2 cellular contexts compared by ENCODE assay signal in the genomic region with DNA sequence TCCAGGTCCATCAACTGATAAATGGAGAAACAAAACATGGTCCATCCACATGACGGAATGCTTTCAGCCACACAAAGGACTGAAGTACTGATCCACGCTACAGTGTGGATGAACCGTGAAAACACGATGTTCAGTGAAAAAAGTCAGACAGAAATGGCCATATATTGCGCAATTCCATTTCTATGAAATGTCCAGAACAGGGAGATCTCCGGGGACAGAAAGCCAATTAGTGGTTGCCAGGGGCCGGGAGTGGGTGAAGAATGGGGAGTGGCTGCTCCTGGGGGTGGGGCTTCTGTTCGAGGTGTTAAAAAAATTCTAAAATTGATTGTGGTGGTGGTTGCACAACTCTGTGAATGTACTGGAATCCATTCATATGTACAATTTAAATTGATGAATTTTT.
TF ChIP-seq lines count a peak whose summit lies in the region.

No MANE protein-coding gene starts in this region.

TF ChIP-seq in IMR-90, 13 proteins besides CTCF, POLR2A, EP300 and RAD21:
- peak; percentile 98 for TF ChIP-seq CEBPB (IDR thresholded peaks at IDR 0.05; ENCODE audit: low read depth, low read length)
- TF ChIP-seq RCOR1 (IDR thresholded peaks at IDR 0.05; ENCODE audit: insufficient replicate concordance, low read length), result no peak
TF ChIP-seq in IMR-90: peak in this region for 1.

TF ChIP-seq in H1, 55 proteins besides CTCF, POLR2A, EP300 and RAD21:
- TF ChIP-seq BCL11A (IDR thresholded peaks at IDR 0.05; ENCODE audit: low read depth in 2 of 2, low read length in 2 of 2), result no peak
- peak; percentile 90 for TF ChIP-seq CEBPB (IDR thresholded peaks at IDR 0.05; ENCODE audit: low read depth, low read length)
TF ChIP-seq in H1: peak in this region for 1.
